In the genomic region with DNA sequence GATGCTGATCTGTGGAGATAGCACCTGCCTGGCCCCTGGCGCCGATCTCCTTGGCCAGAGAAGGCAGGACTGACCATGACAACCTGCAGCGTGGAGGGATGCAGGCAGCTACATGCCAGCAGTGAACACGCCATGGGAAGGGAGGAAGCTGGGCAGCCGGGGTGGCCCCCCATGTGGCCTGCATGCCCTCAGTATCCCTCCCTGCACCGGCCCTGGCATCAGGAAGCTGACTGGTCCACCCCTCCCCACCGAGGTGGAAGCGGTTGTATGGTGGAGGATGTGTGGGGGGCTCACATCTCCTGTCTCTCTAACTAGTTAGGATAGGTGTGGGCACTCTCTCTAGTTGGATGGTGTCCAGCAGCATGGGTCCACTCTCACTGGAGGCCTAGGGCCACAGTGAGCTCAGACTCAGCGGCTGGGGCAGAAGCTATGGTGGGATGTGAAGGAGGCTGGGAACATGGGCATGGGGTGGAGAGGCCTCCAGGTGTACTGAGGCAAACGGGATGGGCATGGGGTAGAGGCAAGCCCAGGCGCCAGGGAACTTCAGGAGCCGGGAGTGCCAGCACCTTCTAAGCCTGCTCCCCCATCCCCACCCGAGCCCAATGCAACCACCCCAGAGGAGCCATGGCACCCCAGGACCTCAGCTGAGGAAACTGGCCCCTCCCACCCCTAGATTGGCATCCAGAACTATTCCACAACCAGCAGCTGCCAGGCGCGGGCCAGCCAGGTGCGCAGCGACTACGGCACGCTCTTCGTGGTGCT, we compare ENCODE assay signal across 9 cellular contexts. TPM values are rescaled to one million over a fixed set of nuclear protein-coding genes. Genes with fewer than 3 reads are reported as not detected.
DNase-seq lines count a peak whose midpoint lies in the region; ATAC-seq, FAIRE-seq and TF ChIP-seq lines count a peak whose summit lies in the region.
"Had no signal": no experiment of that assay in that cellular context is flagged by ENCODE, and none has a peak within 500 bp of the region (broad histone marks: within the 10 kb centered on the region; RNA-seq: fewer than 3 reads in every experiment).

No MANE protein-coding gene starts in this region.

- no peaks in the 10 kb centered on the region for H3K27me3 Mint-ChIP-seq in activated naive CD4-positive, alpha-beta T cell treated with anti-CD3 and anti-CD28 coated beads for 36 hours (ENCODE audit: low read depth)
- no peaks in the 10 kb centered on the region for H3K27me3 Mint-ChIP-seq in activated CD8-positive, alpha-beta T cell treated with anti-CD3 and anti-CD28 coated beads for 36 hours

- 93 to 97% (median 95%) methylated on average over 12 to 20 of the region's 20 CpGs for WGBS in stomach, 5 donors

- peaks cover 20% of the 10 kb centered on the region for H3K4me1 Mint-ChIP-seq in activated naive CD4-positive, alpha-beta T cell treated with anti-CD3 and anti-CD28 coated beads for 36 hours (ENCODE audit: low read depth)
- H3K4me1 Mint-ChIP-seq in activated CD8-positive, alpha-beta T cell treated with anti-CD3 and anti-CD28 coated beads for 36 hours (ENCODE audit: low read depth), result peaks cover 19% of the 10 kb centered on the region

- H3K4me1 ChIP-seq in kidney (ENCODE audit: control insufficient read depth in 1 of 2, insufficient read depth in 1 of 2, low read depth in 1 of 2, low read length in 2 of 2) (peaks cover 5 to 13% of the 10 kb centered on the region in 2 donors), stomach (peaks cover 27 to 38% (median 29%) of the 10 kb centered on the region in 4 donors)

- POLR2A ChIA-PET in activated CD8-positive, alpha-beta T cell treated with anti-CD3 and anti-CD28 coated beads for 36 hours (lab: Charles Lee), result interaction anchor here (0.9 to 1.5 kb wide), 4 partner anchors 8 to 338 kb away, joined by 3 to 5 read pairs (median 3); no protein-coding TSS in a partner anchor

- H3K4me3 ChIP-seq in kidney (ENCODE audit: low read length in 2 of 2), result no peak overlapping the region
- H3K4me3 ChIP-seq in stomach, result no peak overlapping the region

- no peak overlapping the region for H3K9ac ChIP-seq in kidney (ENCODE audit: low read length in 2 of 2)

- no peak for TF ChIP-seq POLR2A in stomach (IDR thresholded peaks at IDR 0.05)

- no peak overlapping the region for H3K27ac Mint-ChIP-seq in activated naive CD4-positive, alpha-beta T cell treated with anti-CD3 and anti-CD28 coated beads for 36 hours
- peak overlapping the region; percentile 98 for H3K27ac Mint-ChIP-seq in activated CD8-positive, alpha-beta T cell treated with anti-CD3 and anti-CD28 coated beads for 36 hours

- TF ChIP-seq EP300 in stomach (IDR thresholded peaks at IDR 0.05), result no peak

- DNase-seq in activated naive CD4-positive, alpha-beta T cell treated with anti-CD3 and anti-CD28 coated beads for 36 hours, result no peak
- DNase-seq in activated naive CD4-positive, alpha-beta T cell treated with Interleukin-2 at 50 U/mL for 16 hours, result no peak
- DNase-seq in activated CD8-positive, alpha-beta T cell treated with anti-CD3 and anti-CD28 coated beads for 36 hours, result no peak
- DNase-seq in kidney (peak; percentile 71), stomach (peak; percentile 24), NCI-H1417 treated with DMSO at 0.1 percent for 48 hours (lab: John Stamatoyannopoulos, UW) (no peak), epidermal melanocyte (ENCODE audit: insufficient read length, low spot score) (no peak)

- no peaks in the 10 kb centered on the region for H3K27me3 ChIP-seq in stomach
- H3K27me3 ChIP-seq: ovary had no signal

- no peak for ATAC-seq in activated CD8-positive, alpha-beta T cell treated with anti-CD3 and anti-CD28 coated beads for 36 hours
- ATAC-seq in GM19397 (IDR thresholded peaks at IDR 0.05; ENCODE audit: unreplicated experiment), result no peak

- CTCF ChIA-PET in activated naive CD4-positive, alpha-beta T cell treated with anti-CD3 and anti-CD28 coated beads for 36 hours (lab: Charles Lee), result interaction anchor here (1.0 to 1.5 kb wide), 3 partner anchors 24 to 96 kb away, joined by 3 to 5 read pairs (median 3); no protein-coding TSS in a partner anchor
- CTCF ChIA-PET in activated CD8-positive, alpha-beta T cell treated with anti-CD3 and anti-CD28 coated beads for 36 hours (lab: Charles Lee), result interaction anchor here (1.1 to 2.4 kb wide), 2 partner anchors 19 to 96 kb away, joined by 4 to 8 read pairs; no protein-coding TSS in a partner anchor

- H3K36me3 ChIP-seq in kidney (ENCODE audit: control insufficient read depth in 1 of 2, insufficient read depth in 2 of 2, low read length in 2 of 2), result no peaks in the 10 kb centered on the region
- H3K36me3 ChIP-seq in stomach, result peaks cover under 1 to 6% (median 3%) of the 10 kb centered on the region in 4 donors
- H3K36me3 ChIP-seq: ovary had no signal

- no peaks in the 10 kb centered on the region for H3K9me3 ChIP-seq in kidney (ENCODE audit: control insufficient read depth in 1 of 2, low read length in 2 of 2)
- no peaks in the 10 kb centered on the region for H3K9me3 ChIP-seq in stomach
- H3K9me3 ChIP-seq: ovary had no signal

- H3K9me3 Mint-ChIP-seq in activated naive CD4-positive, alpha-beta T cell treated with anti-CD3 and anti-CD28 coated beads for 36 hours, result no peaks in the 10 kb centered on the region
- no peaks in the 10 kb centered on the region for H3K9me3 Mint-ChIP-seq in activated CD8-positive, alpha-beta T cell treated with anti-CD3 and anti-CD28 coated beads for 36 hours

- H3K27ac ChIP-seq in kidney (ENCODE audit: low read depth in 2 of 2, low read length in 2 of 2), result no peak overlapping the region
- no peak overlapping the region for H3K27ac ChIP-seq in stomach

- FAIRE-seq in kidney (lab: Jason Lieb, UNC), result no peak

- intact Hi-C loops in activated naive CD4-positive, alpha-beta T cell treated with anti-CD3 and anti-CD28 coated beads for 36 hours (cut with micrococcal nuclease), result loop anchor here (5.0 to 10.0 kb wide), 2 partner anchors 451 to 1444 kb away; a partner anchor contains a TSS
- intact Hi-C loops in activated CD8-positive, alpha-beta T cell treated with anti-CD3 and anti-CD28 coated beads for 36 hours (cut with micrococcal nuclease), result no loop called here
- intact Hi-C loops in kidney (cut with DNase I) (no loop called here), stomach (cut with DNase I; ENCODE audit: low total_unique reads) (no loop called here)

- TF ChIP-seq CTCF in activated CD8-positive, alpha-beta T cell treated with anti-CD3 and anti-CD28 coated beads for 36 hours (IDR thresholded peaks at IDR 0.05), result no peak
- TF ChIP-seq CTCF in kidney (IDR thresholded peaks at IDR 0.05; ENCODE audit: borderline replicate concordance, extremely low read depth, insufficient read depth), result no peak
- no peak for TF ChIP-seq CTCF in stomach (IDR thresholded peaks at IDR 0.05)

- H3K36me3 Mint-ChIP-seq in activated naive CD4-positive, alpha-beta T cell treated with anti-CD3 and anti-CD28 coated beads for 36 hours (ENCODE audit: low read depth), result no peaks in the 10 kb centered on the region
- H3K36me3 Mint-ChIP-seq in activated CD8-positive, alpha-beta T cell treated with anti-CD3 and anti-CD28 coated beads for 36 hours (ENCODE audit: low read depth), result no peaks in the 10 kb centered on the region

- peak overlapping the region; percentile 86 for H3K4me3 Mint-ChIP-seq in activated naive CD4-positive, alpha-beta T cell treated with anti-CD3 and anti-CD28 coated beads for 36 hours
- peak overlapping the region; percentile 89 for H3K4me3 Mint-ChIP-seq in activated CD8-positive, alpha-beta T cell treated with anti-CD3 and anti-CD28 coated beads for 36 hours

RNA-seq across cellular contexts. Expression of a gene that starts 1.8 kb away (rescaled TPM):
- 10 to 100 TPM; 10.6 to 13.5 TPM for total RNA-seq in activated naive CD4-positive, alpha-beta T cell treated with anti-CD3 and anti-CD28 coated beads for 36 hours
- 10 to 100 TPM in 1 of 2 experiments, 1 to 10 TPM in 1; 9.7 to 10.6 TPM for total RNA-seq in activated CD8-positive, alpha-beta T cell treated with anti-CD3 and anti-CD28 coated beads for 36 hours
- total RNA-seq in kidney (29.2 TPM), stomach (100 to 1,000 TPM in 1 of 5 donors, 10 to 100 TPM in 4; 22.0 to 113 (median 56.6) TPM)
- polyA plus RNA-seq in kidney (ENCODE audit: insufficient read depth, low read depth, low replicate concordance) (43.2 TPM), stomach (10 to 100 TPM; 25.7 to 36.3 (median 34.4) TPM)

RNA-seq across cellular contexts. Expression of a gene that starts 42.0 kb away (rescaled TPM):
- total RNA-seq in activated naive CD4-positive, alpha-beta T cell treated with anti-CD3 and anti-CD28 coated beads for 36 hours, result 1 to 10 TPM in 1 of 2 experiments, under 1 TPM in 1; 0.98 to 1.1 TPM
- total RNA-seq in activated CD8-positive, alpha-beta T cell treated with anti-CD3 and anti-CD28 coated beads for 36 hours, result 1 to 10 TPM; 1.1 to 1.3 TPM
- total RNA-seq in kidney, result 7.4 TPM
- polyA plus RNA-seq in kidney (ENCODE audit: insufficient read depth, low read depth, low replicate concordance), result 10.5 TPM
- 10 to 100 TPM in 4 of 5 donors, 1 to 10 TPM in 1; 5.3 to 50.9 (median 15.6) TPM for total RNA-seq in stomach
- polyA plus RNA-seq in stomach, result 10 to 100 TPM in 2 of 3 donors, 1 to 10 TPM in 1; 6.3 to 11.6 (median 10.6) TPM

Comparison
In these comparisons a context has a peak if more than half of its experiments do, and no peak if none do; other contexts are left out.
1. DNase-seq: peak in kidney (single experiment) and stomach (single experiment); none in activated naive CD4-positive, alpha-beta T cell treated with anti-CD3 and anti-CD28 coated beads for 36 hours (single experiment), activated naive CD4-positive, alpha-beta T cell treated with Interleukin-2 at 50 U/mL for 16 hours (single experiment), activated CD8-positive, alpha-beta T cell treated with anti-CD3 and anti-CD28 coated beads for 36 hours (single experiment), NCI-H1417 treated with DMSO at 0.1 percent for 48 hours (single experiment) and epidermal melanocyte (single experiment).